9 cellular contexts compared by ENCODE assay signal in the genomic region with DNA sequence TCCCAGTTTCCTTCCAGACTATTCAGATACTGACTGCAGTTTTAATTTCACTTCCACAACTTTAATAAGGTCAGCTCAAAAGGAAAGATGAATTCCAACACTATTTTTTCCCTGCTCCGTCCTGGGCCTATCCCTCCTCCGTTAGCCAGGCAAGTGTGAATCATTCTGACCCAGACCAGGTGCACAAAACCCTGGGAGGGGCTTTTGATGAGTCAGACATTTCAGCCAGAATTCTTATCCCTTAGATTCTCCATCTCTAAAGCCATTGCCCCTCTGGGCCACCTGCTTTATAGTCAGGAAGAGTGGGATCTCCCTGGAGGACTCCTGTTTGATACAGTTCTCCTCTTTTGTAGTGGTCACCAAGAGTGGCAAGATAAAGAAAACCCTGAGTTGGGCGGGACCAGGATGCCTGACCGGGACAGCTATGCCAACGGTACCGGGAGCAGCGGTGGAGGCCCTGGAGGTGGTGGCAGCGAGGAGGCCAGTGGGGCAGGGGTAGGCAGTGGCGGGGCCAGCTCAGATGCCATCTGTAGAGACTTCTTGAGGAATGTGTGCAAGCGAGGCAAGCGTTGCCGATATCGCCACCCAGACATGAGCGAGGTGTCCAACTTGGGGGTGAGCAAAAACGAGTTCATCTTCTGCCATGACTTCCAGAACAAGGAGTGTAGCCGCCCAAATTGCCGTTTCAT. TPM values are rescaled to one million over a fixed set of nuclear protein-coding genes. Genes with fewer than 3 reads are reported as not detected.
DNase-seq lines count a peak whose midpoint lies in the region; ATAC-seq and TF ChIP-seq lines count a peak whose summit lies in the region.
"Had no signal": no experiment of that assay in that cellular context is flagged by ENCODE, and none has a peak within 500 bp of the region (broad histone marks: within the 10 kb centered on the region; RNA-seq: fewer than 3 reads in every experiment).

No MANE protein-coding gene starts in this region.

- H3K4me3 ChIP-seq in DND-41 (ENCODE audit: low read depth in 1 of 2, low read length in 2 of 2), result no peak overlapping the region
- H3K4me3 ChIP-seq in Panc1 (ENCODE audit: low read depth in 2 of 2, low read length in 2 of 2), result no peak overlapping the region
- H3K4me3 ChIP-seq in gastroesophageal sphincter, result no peak overlapping the region
- H3K4me3 ChIP-seq: skin epidermis had no signal

- 31 to 80% methylated on average over 2 to 3 of the region's 17 CpGs for WGBS in gastroesophageal sphincter (ENCODE audit: low coverage in 1 of 2), 2 donors

- peak overlapping the region; percentile 57; the same call in 1 of the 2 replicates for H3K27ac ChIP-seq in DND-41 (ENCODE audit: low read length)
- H3K27ac ChIP-seq in Panc1 (ENCODE audit: low read length), result peak overlapping the region; percentile 82
- peak overlapping the region; percentile 92 to 99 (median 96) for H3K27ac ChIP-seq in gastroesophageal sphincter

- H3K36me3 ChIP-seq in DND-41 (ENCODE audit: insufficient read depth, low read length) (peaks cover 51% of the 10 kb centered on the region), Panc1 (ENCODE audit: control insufficient read depth, insufficient read depth, low read length) (peaks cover 8% of the 10 kb centered on the region; the same call in 1 of the 2 replicates), gastroesophageal sphincter (peaks cover 3 to 28% of the 10 kb centered on the region in 2 donors)

- H3K27me3 ChIP-seq in DND-41 (ENCODE audit: insufficient read depth, low read length, poor library complexity) (no peaks in the 10 kb centered on the region), Panc1 (ENCODE audit: control insufficient read depth, insufficient read depth, low read length) (no peaks in the 10 kb centered on the region), gastroesophageal sphincter (no peaks in the 10 kb centered on the region)

- H3K4me2 ChIP-seq in DND-41 (ENCODE audit: insufficient read depth, low read length), result peak overlapping the region; percentile 97; the same call in 1 of the 2 replicates

- peak overlapping the region; percentile 78; the same call in 1 of the 2 replicates for H3K9ac ChIP-seq in DND-41 (ENCODE audit: low read depth, low read length)

- no peak for ATAC-seq in DND-41 (ENCODE audit: insufficient read depth, low read depth)
- no peak for ATAC-seq in Panc1
- no peak for ATAC-seq in gastroesophageal sphincter
- ATAC-seq in HG02623 (IDR thresholded peaks at IDR 0.05; ENCODE audit: unreplicated experiment), result no peak

- BruUV-seq in Panc1 (replicated peaks; lab: Mats Ljungman, UMichigan), result no TSS peak

- CTCF ChIA-PET in Panc1 (lab: Charles Lee), result interaction anchor here (0.6 to 1.4 kb wide), 2 partner anchors 42 to 69 kb away, joined by 4 to 8 read pairs; a partner anchor contains a TSS

- H3K79me2 ChIP-seq in DND-41 (ENCODE audit: insufficient read depth, low read length), result peaks cover 66% of the 10 kb centered on the region

- H3K4me1 ChIP-seq in DND-41 (ENCODE audit: insufficient read depth, low read length) (peaks cover 42% of the 10 kb centered on the region), Panc1 (ENCODE audit: control insufficient read depth, insufficient read depth, low read length) (peaks cover 20% of the 10 kb centered on the region), gastroesophageal sphincter (peaks cover 11 to 77% (median 22%) of the 10 kb centered on the region in 3 donors)

- H4K20me1 ChIP-seq in DND-41 (ENCODE audit: insufficient read depth, low read length), result 0 out of 2 replicates have a peak, but pooled peaks cover 2% of the 10 kb centered on the region

- H2AFZ ChIP-seq in DND-41 (ENCODE audit: low read depth, low read length), result no peak overlapping the region

- TF ChIP-seq POLR2A in gastroesophageal sphincter (IDR thresholded peaks at IDR 0.05), result no peak

- TF ChIP-seq CTCF in DND-41 (IDR thresholded peaks at IDR 0.05; ENCODE audit: borderline replicate concordance, extremely low read depth, low read length, poor library complexity, severe bottlenecking), result no peak
- TF ChIP-seq CTCF in Panc1 (IDR thresholded peaks at IDR 0.05), result no peak
- no peak for TF ChIP-seq CTCF in gastroesophageal sphincter (IDR thresholded peaks at IDR 0.05)

- H3K9me3 ChIP-seq in DND-41 (ENCODE audit: insufficient read depth, low read length, severe bottlenecking) (no peaks in the 10 kb centered on the region), Panc1 (ENCODE audit: control insufficient read depth, insufficient read depth, low read depth, low read length) (no peaks in the 10 kb centered on the region), gastroesophageal sphincter (no peaks in the 10 kb centered on the region)

- in situ Hi-C loops in Panc1 (cut with HindIII; ENCODE audit: low pct_unique_long_range_greater_than_20kb, low sequenced_read_pairs), result no loop called here

- no peak for TF ChIP-seq EP300 in gastroesophageal sphincter (IDR thresholded peaks at IDR 0.05)

- POLR2A ChIA-PET in Panc1 (lab: Charles Lee), result interaction anchor here (1.1 kb wide), 1 partner anchor 16 kb away, joined by 4 read pairs; no protein-coding TSS in a partner anchor

- intact Hi-C loops in Panc1 (cut with micrococcal nuclease; ENCODE audit: unreplicated experiment), result no loop called here

- no peak for DNase-seq in DND-41
- no peak for DNase-seq in Panc1 (ENCODE audit: low read depth, low spot score)
- peak; percentile 51 for DNase-seq in renal cortical epithelial cell (ENCODE audit: low read depth)
- no peak for DNase-seq in SKM-1 (lab: John Stamatoyannopoulos, UW; ENCODE audit: unreplicated experiment)
- DNase-seq in RKO (ENCODE audit: low spot score), result no peak
- no peak for DNase-seq in epidermal melanocyte (ENCODE audit: insufficient read length, low spot score)

RNA-seq across cellular contexts. Expression of a gene that starts 2.2 kb away (rescaled TPM):
- 6.0 TPM for total RNA-seq in Panc1 (2021; ENCODE audit: unreplicated experiment)
- 5.0 TPM for polyA plus RNA-seq in Panc1 (2012; ENCODE audit: insufficient read length)
- 1 to 10 TPM; 5.0 to 7.4 (median 5.8) TPM for total RNA-seq in gastroesophageal sphincter
- total RNA-seq in renal cortical epithelial cell, result 3.6 and 3.7 TPM in 2 replicates

RNA-seq across cellular contexts. Expression of a gene that starts 3.9 kb away (rescaled TPM):
- 2,264 TPM for total RNA-seq in Panc1 (2021; ENCODE audit: unreplicated experiment)
- polyA plus RNA-seq in Panc1 (2012; ENCODE audit: insufficient read length), result 5,429 TPM
- total RNA-seq in gastroesophageal sphincter, result 1,000 to 10,000 TPM; 1,487 to 4,346 (median 2,874) TPM
- total RNA-seq in renal cortical epithelial cell, result 1,963 and 2,452 TPM in 2 replicates

RNA-seq across cellular contexts. Expression of a gene that starts 7.8 kb away (rescaled TPM):
- total RNA-seq in Panc1 (2021; ENCODE audit: unreplicated experiment) (152 TPM), gastroesophageal sphincter (100 to 1,000 TPM; 128 to 234 (median 167) TPM), renal cortical epithelial cell (347 and 558 TPM in 2 replicates)
- polyA plus RNA-seq in Panc1 (2012; ENCODE audit: insufficient read length), result 100 TPM

RNA-seq across cellular contexts. Expression of a gene that starts 15.9 kb away (rescaled TPM):
- total RNA-seq in Panc1 (2021; ENCODE audit: unreplicated experiment) (175 TPM), gastroesophageal sphincter (100 to 1,000 TPM in 3 of 4 donors, 10 to 100 TPM in 1; 99.4 to 115 (median 110) TPM), renal cortical epithelial cell (148 and 159 TPM in 2 replicates)
- 159 TPM for polyA plus RNA-seq in Panc1 (2012; ENCODE audit: insufficient read length)

RNA-seq across cellular contexts. Expression of a gene that starts 32.1 kb away (rescaled TPM):
- 66.5 TPM for total RNA-seq in Panc1 (2021; ENCODE audit: unreplicated experiment)
- polyA plus RNA-seq in Panc1 (2012; ENCODE audit: insufficient read length), result 236 TPM
- 10 to 100 TPM; 14.3 to 57.9 (median 28.0) TPM for total RNA-seq in gastroesophageal sphincter
- 57.8 and 70.2 TPM in 2 replicates for total RNA-seq in renal cortical epithelial cell
